In the genomic region with DNA sequence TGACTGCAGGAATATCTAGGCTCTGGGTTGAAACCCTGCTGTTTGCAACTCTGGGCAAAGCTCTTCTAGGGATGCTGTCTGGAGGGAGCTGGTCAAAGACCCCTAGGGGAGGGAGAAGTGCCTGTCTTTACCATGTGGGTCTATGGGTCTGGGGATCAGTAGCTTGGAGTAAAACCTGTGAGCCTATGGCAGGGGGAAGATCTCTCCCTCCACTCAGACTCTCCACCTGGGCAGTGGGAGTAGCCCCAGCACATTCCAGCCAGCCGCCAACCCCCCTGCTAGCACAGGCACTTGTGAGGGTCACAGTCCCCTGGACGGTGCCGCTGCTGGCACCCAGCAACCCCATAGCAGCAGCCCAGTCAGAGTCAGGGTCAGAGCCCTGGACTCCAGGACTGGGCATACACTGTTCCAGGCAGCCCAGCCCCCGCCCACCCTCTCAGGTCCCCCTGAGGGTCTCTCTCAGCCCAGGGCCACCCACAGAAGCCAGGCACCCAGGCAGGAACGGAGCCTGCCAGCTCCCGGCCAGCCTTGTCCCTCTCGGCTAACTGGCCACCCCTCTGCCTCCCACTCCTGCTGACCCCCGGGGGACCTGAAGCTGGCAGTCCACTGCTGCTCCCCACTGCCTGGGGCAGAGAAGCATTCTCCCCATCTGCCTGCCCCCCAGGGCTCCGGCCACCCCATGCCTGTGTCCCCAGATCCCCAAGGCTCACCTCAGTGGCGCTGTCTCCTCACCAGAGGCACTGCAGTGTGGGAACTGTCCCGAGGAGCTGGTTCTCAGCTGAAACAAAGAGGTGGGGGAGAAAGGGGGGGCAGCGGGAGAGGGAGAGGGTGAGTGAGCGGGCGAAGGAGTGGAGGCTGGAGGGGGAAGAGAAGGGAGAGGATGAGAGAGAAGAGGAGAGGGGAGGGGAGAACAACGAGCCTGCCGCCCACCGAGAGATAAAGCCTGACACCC, we compare ENCODE assay signal across 1 cellular context.
A peak's percentile ranks its signal among the peaks of the same experiment; 100 is the strongest.
TF ChIP-seq lines count a peak whose summit lies in the region.

No MANE protein-coding gene starts in this region.

TF ChIP-seq in H1, 55 proteins besides CTCF, POLR2A, EP300 and RAD21:
- no peak for TF ChIP-seq HDAC6 (IDR thresholded peaks at IDR 0.05; ENCODE audit: low read depth, low read length)
- peak; percentile 1 for TF ChIP-seq ASH2L (IDR thresholded peaks at IDR 0.05; ENCODE audit: low read length)
- no peak for TF ChIP-seq JUND (IDR thresholded peaks at IDR 0.05; ENCODE audit: low read length)
- TF ChIP-seq KDM1A (IDR thresholded peaks at IDR 0.05; ENCODE audit: borderline replicate concordance, low read length), result no peak
